Comparison of ENCODE assay signal across 30 cellular contexts in genomic region chr11:94528551-94528950, GRCh38. TPM values are rescaled to one million over a fixed set of nuclear protein-coding genes. Genes with fewer than 3 reads are reported as not detected.
"Had no signal": no experiment of that assay in that cellular context is flagged by ENCODE, and none has a peak within 500 bp of the region (broad histone marks: within the 10 kb centered on the region; RNA-seq: fewer than 3 reads in every experiment).

No MANE protein-coding gene starts in this region.

- H3K4me1 Mint-ChIP-seq: activated B cell treated with CpG ODN at 0.5 μM for 24 hours; activated CD4-positive, alpha-beta T cell treated with anti-CD3 and anti-CD28 coated beads for 36 hours; activated T-helper 17 cell treated with anti-CD3 and anti-CD28 coated beads, Interleukin-2, amount 50 U/mL, for 72 hours; central memory CD8-positive, alpha-beta T cell; stimulated activated naive B cell treated with anti-CD40 and anti-IgM and Interleukin-4, amounts not matched to agents 10 μg/mL and 1 μg/mL and 100 μg/mL, for 72 hours; T-cell had no signal

- H3K27me3 ChIP-seq: colonic mucosa, dorsolateral prefrontal cortex, gastrocnemius medialis, sigmoid colon, upper lobe of left lung had no signal

- H3K36me3 ChIP-seq: colonic mucosa, gastrocnemius medialis, sigmoid colon, upper lobe of left lung had no signal

- H3K4me1 ChIP-seq: gastrocnemius medialis had no signal

- H3K4me3 Mint-ChIP-seq: activated B cell treated with CpG ODN at 0.5 μM for 24 hours; activated CD4-positive, alpha-beta T cell treated with anti-CD3 and anti-CD28 coated beads for 36 hours; activated T-cell treated with anti-CD3 and anti-CD28 coated beads, Interleukin-2, amount 50 U/mL, for 24 hours; activated T-helper 17 cell treated with anti-CD3 and anti-CD28 coated beads, Interleukin-2, amount 50 U/mL, for 72 hours; central memory CD8-positive, alpha-beta T cell; effector memory CD8-positive, alpha-beta T cell; natural killer cell treated with Interleukin-12 subunit alpha and Interleukin-12 subunit beta and Interleukin-15 and Interleukin-18, amount 100 ng/mL, for 72 hours; stimulated activated naive B cell treated with anti-CD40 and anti-IgM and Interleukin-4, amounts not matched to agents 10 μg/mL and 1 μg/mL and 100 μg/mL, for 72 hours; T-cell had no signal

- H3K4me3 ChIP-seq: colonic mucosa, dorsolateral prefrontal cortex, gastrocnemius medialis, sigmoid colon, upper lobe of left lung had no signal

- DNase-seq: activated B cell treated with CpG ODN at 0.5 μM for 24 hours; activated CD4-positive, alpha-beta T cell treated with anti-CD3 and anti-CD28 coated beads for 36 hours; activated CD4-positive, alpha-beta T cell treated with anti-CD3 and anti-CD28 coated beads, Interleukin-2, amount 50 U/mL, for 4 hours; activated CD8-positive, alpha-beta memory T cell treated with anti-CD3 and anti-CD28 coated beads for 24 hours; activated CD8-positive, alpha-beta memory T cell treated with anti-CD3 and anti-CD28 coated beads, Interleukin-2, amount 50 U/mL, for 4 hours; activated T-cell treated with anti-CD3 and anti-CD28 coated beads, Interleukin-2, amount 50 U/mL, for 24 hours; aorta; colonic mucosa; dorsolateral prefrontal cortex; effector memory CD8-positive, alpha-beta T cell; gastrocnemius medialis; hippocampal formation; left ventricle myocardium superior; mammary epithelial cell; midbrain; retina; sigmoid colon; stimulated activated CD4-positive, alpha-beta T cell treated with anti-CD3 and anti-CD28 coated beads, Interleukin-2, amount 100 ng/mL, for 48 hours; stimulated activated CD8-positive, alpha-beta memory T cell treated with anti-CD3 and anti-CD28 coated beads, Interleukin-4, amount 100 ng/mL, for 48 hours; stimulated activated naive B cell treated with anti-CD40 and anti-IgM and Interleukin-4, amounts not matched to agents 10 μg/mL and 1 μg/mL and 100 μg/mL, for 72 hours; T-cell; upper lobe of left lung had no signal

- H3K9me3 ChIP-seq: colonic mucosa, gastrocnemius medialis, sigmoid colon, upper lobe of left lung had no signal

- H3K27ac Mint-ChIP-seq: activated B cell treated with CpG ODN at 0.5 μM for 24 hours; activated CD4-positive, alpha-beta T cell treated with anti-CD3 and anti-CD28 coated beads for 36 hours; activated naive CD4-positive, alpha-beta T cell treated with anti-CD3 and anti-CD28 coated beads, Interleukin-2, amount 50 U/mL, for 72 hours; activated T-cell treated with anti-CD3 and anti-CD28 coated beads, Interleukin-2, amount 50 U/mL, for 24 hours; activated T-helper 17 cell treated with anti-CD3 and anti-CD28 coated beads, Interleukin-2, amount 50 U/mL, for 72 hours; effector memory CD8-positive, alpha-beta T cell; natural killer cell treated with Interleukin-12 subunit alpha and Interleukin-12 subunit beta and Interleukin-15 and Interleukin-18, amount 100 ng/mL, for 72 hours; progenitor cell of endocrine pancreas; stimulated activated naive B cell treated with anti-CD40 and anti-IgM and Interleukin-4, amounts not matched to agents 10 μg/mL and 1 μg/mL and 100 μg/mL, for 72 hours; T-cell had no signal

- H3K9me3 Mint-ChIP-seq: activated B cell treated with CpG ODN at 0.5 μM for 24 hours; activated naive CD4-positive, alpha-beta T cell treated with anti-CD3 and anti-CD28 coated beads, Interleukin-2, amount 50 U/mL, for 72 hours; activated T-cell treated with anti-CD3 and anti-CD28 coated beads, Interleukin-2, amount 50 U/mL, for 24 hours; activated T-helper 17 cell treated with anti-CD3 and anti-CD28 coated beads, Interleukin-2, amount 50 U/mL, for 72 hours; central memory CD8-positive, alpha-beta T cell; effector memory CD8-positive, alpha-beta T cell; natural killer cell treated with Interleukin-12 subunit alpha and Interleukin-12 subunit beta and Interleukin-15 and Interleukin-18, amount 100 ng/mL, for 72 hours; stimulated activated naive B cell treated with anti-CD40 and anti-IgM and Interleukin-4, amounts not matched to agents 10 μg/mL and 1 μg/mL and 100 μg/mL, for 72 hours; T-cell had no signal

- H3K36me3 Mint-ChIP-seq: activated naive CD4-positive, alpha-beta T cell treated with anti-CD3 and anti-CD28 coated beads, Interleukin-2, amount 50 U/mL, for 72 hours; natural killer cell treated with Interleukin-12 subunit alpha and Interleukin-12 subunit beta and Interleukin-15 and Interleukin-18, amount 100 ng/mL, for 72 hours; stimulated activated naive B cell treated with anti-CD40 and anti-IgM and Interleukin-4, amounts not matched to agents 10 μg/mL and 1 μg/mL and 100 μg/mL, for 72 hours; T-cell had no signal

- H3K27ac ChIP-seq: colonic mucosa, dorsolateral prefrontal cortex, gastrocnemius medialis, sigmoid colon, upper lobe of left lung had no signal

RNA-seq across cellular contexts. Expression of gene C11orf97, which starts 16.3 kb away (rescaled TPM):
- total RNA-seq: activated B cell treated with CpG ODN at 0.5 μM for 24 hours; activated CD4-positive, alpha-beta T cell treated with anti-CD3 and anti-CD28 coated beads for 36 hours; activated naive CD4-positive, alpha-beta T cell treated with anti-CD3 and anti-CD28 coated beads, Interleukin-2, amount 50 U/mL, for 72 hours; activated T-helper 17 cell treated with anti-CD3 and anti-CD28 coated beads, Interleukin-2, amount 50 U/mL, for 72 hours; aorta; colonic mucosa; endothelial cell of umbilical vein; esophagus mucosa; gastrocnemius medialis; left ventricle myocardium superior; mammary epithelial cell; natural killer cell treated with Interleukin-12 subunit alpha and Interleukin-12 subunit beta and Interleukin-15 and Interleukin-18, amount 100 ng/mL, for 72 hours; osteocyte; progenitor cell of endocrine pancreas; sigmoid colon; T-cell had no signal
